In the genomic region with DNA sequence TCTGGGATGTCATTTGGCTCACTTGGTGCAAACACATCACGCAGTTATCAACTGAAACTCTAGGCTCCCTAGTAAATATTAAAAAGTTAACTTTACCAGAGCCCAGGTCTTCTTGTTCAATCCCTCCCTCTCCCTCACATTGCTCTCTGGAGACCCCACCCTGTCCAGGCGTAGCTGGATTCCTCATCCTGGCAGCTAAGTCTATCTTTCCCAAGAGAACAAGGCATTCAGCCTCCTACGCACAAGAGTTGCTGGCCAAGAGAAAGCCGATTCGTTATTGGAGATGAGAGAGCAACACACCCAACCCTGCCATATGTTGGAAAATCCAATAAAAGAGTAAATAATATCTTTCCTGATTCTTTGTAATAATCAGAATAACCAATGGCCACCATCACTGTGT, we compare ENCODE assay signal across 1 cellular context.
TF ChIP-seq lines count a peak whose summit lies in the region.

No MANE protein-coding gene starts in this region.

TF ChIP-seq in H1, 55 proteins besides CTCF, POLR2A, EP300 and RAD21 (continued from another document):
- TF ChIP-seq PHF8 (conservative IDR thresholded peaks at IDR 0.05; ENCODE audit: low read depth, low read length), result no peak
- no peak for TF ChIP-seq SP2 (IDR thresholded peaks at IDR 0.05; ENCODE audit: low read length)
- TF ChIP-seq CHD1 (IDR thresholded peaks at IDR 0.05; ENCODE audit: low read depth, low read length), result no peak
- TF ChIP-seq TEAD4 (IDR thresholded peaks at IDR 0.05; ENCODE audit: low read depth, low read length), result no peak
- TF ChIP-seq BACH1 (IDR thresholded peaks at IDR 0.05; ENCODE audit: low read length), result no peak
- no peak for TF ChIP-seq KDM1A (IDR thresholded peaks at IDR 0.05; ENCODE audit: borderline replicate concordance, low read length)
